8 cellular contexts compared by ENCODE assay signal in the genomic region with DNA sequence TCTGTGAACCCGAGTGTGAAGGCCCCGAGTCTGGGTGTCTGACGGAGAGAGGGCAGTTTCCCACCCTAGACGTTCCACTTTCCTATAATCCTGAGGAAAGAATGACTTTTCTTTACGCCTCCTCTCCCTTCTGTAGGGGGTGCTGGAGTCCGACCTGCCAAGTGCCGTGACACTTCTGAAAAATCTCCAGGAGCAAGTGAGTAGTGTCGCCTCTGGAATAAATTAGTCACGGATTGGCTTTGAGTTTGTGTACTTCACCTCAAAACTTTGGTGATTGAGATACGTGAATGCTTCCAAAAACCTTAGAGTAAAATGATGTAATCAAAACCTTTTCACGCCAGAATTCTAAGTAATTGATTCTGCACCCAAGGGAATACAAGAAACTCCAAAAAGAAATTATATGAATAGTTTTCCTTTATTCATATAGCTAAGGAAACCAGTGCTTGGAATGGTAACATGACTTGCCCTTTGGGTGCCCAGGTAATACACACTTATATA. TPM values are rescaled to one million over a fixed set of nuclear protein-coding genes. Genes with fewer than 3 reads are reported as not detected.
A peak's percentile ranks its signal among the peaks of the same experiment; 100 is the strongest.
DNase-seq lines count a peak whose midpoint lies in the region; ATAC-seq and TF ChIP-seq lines count a peak whose summit lies in the region.

No MANE protein-coding gene starts in this region.

- H4K8ac ChIP-seq in mesendoderm (ENCODE audit: low read depth, low read length), result no peak overlapping the region

- H3K4me3 ChIP-seq in astrocyte of the spinal cord (ENCODE audit: low read depth, low read length) (peak overlapping the region; percentile 92), mesendoderm (ENCODE audit: low read length) (peak overlapping the region; percentile 97)

- TF ChIP-seq CTCF in C4-2B (conservative IDR thresholded peaks at IDR 0.05), result no peak
- no peak for TF ChIP-seq CTCF in astrocyte of the spinal cord (IDR thresholded peaks at IDR 0.05; ENCODE audit: low read depth, low read length)

- H3K9ac ChIP-seq in mesendoderm (ENCODE audit: low read length), result peak overlapping the region; percentile 97

- H2BK5ac ChIP-seq in mesendoderm (ENCODE audit: low read length), result no peak overlapping the region

- DNase-seq in astrocyte of the spinal cord (ENCODE audit: low read depth, low spot score), result no peak
- DNase-seq in mesendoderm, result no peak
- no peak for DNase-seq in UCSD-AML1 (lab: John Stamatoyannopoulos, UW; ENCODE audit: unreplicated experiment)

- peak overlapping the region; percentile 98 for H3K56ac ChIP-seq in mesendoderm (ENCODE audit: low read length)

- no peaks in the 10 kb centered on the region for H3K27me3 ChIP-seq in mesendoderm (ENCODE audit: insufficient read depth, low read length, poor library complexity)

- H4K5ac ChIP-seq in mesendoderm (ENCODE audit: low read length), result no peak overlapping the region

- in situ Hi-C loops in astrocyte of the spinal cord (cut with HindIII; ENCODE audit: low sequenced_read_pairs), result no loop called here

- no peak overlapping the region for H2AK5ac ChIP-seq in mesendoderm (ENCODE audit: low read length)

- ATAC-seq in HG02623 (IDR thresholded peaks at IDR 0.05; ENCODE audit: unreplicated experiment) (peak; percentile 3), HG03108 (IDR thresholded peaks at IDR 0.05; ENCODE audit: unreplicated experiment) (no peak), GM19035 (IDR thresholded peaks at IDR 0.05; ENCODE audit: unreplicated experiment) (no peak), HG02840 (IDR thresholded peaks at IDR 0.05; ENCODE audit: low FRiP score, unreplicated experiment) (no peak)

- peak overlapping the region; percentile 81 for H3K27ac ChIP-seq in C4-2B
- no peak overlapping the region for H3K27ac ChIP-seq in mesendoderm (ENCODE audit: low read depth, low read length)

- no peak overlapping the region for H2BK15ac ChIP-seq in mesendoderm (replicated peaks; ENCODE audit: low read depth)

- H3K4ac ChIP-seq in mesendoderm (ENCODE audit: low read depth, low read length), result no peak overlapping the region

- no peak overlapping the region for H3K18ac ChIP-seq in mesendoderm (ENCODE audit: low read length)

- peaks cover 7% of the 10 kb centered on the region for H3K79me1 ChIP-seq in mesendoderm (ENCODE audit: low read length)

- WGBS in mesendoderm (ENCODE audit: extremely low coverage, insufficient coverage, low lambda C conversion rate), result no CpG with 5 or more reads among the region's 11 CpGs

- H3K4me1 ChIP-seq in mesendoderm (ENCODE audit: control insufficient read depth, low read depth, low read length), result no peaks in the 10 kb centered on the region

- peak overlapping the region; percentile 52 for H3K4me2 ChIP-seq in mesendoderm (ENCODE audit: low read length)

- peaks cover 2% of the 10 kb centered on the region for H3K36me3 ChIP-seq in mesendoderm (ENCODE audit: control insufficient read depth, insufficient read depth, low read length)

- H2BK120ac ChIP-seq in mesendoderm (ENCODE audit: low read depth, low read length), result no peak overlapping the region

- no peak overlapping the region for H3K23ac ChIP-seq in mesendoderm (ENCODE audit: low read length)

- H3K79me2 ChIP-seq in mesendoderm (ENCODE audit: control insufficient read depth, insufficient read depth, low read length), result peaks cover 10% of the 10 kb centered on the region

RNA-seq across cellular contexts. Expression of a gene that starts 0.5 kb away (rescaled TPM):
- 101 TPM for polyA plus RNA-seq in mesendoderm (2013, experiment 1 of 2)
- polyA plus RNA-seq in mesendoderm (2013, experiment 2 of 2), result 100 TPM

RNA-seq across cellular contexts. Expression of a gene that starts 34.5 kb away (rescaled TPM):
- not detected for polyA plus RNA-seq in mesendoderm (2013, experiment 1 of 2)
- polyA plus RNA-seq in mesendoderm (2013, experiment 2 of 2), result not detected
